8 cellular contexts compared by ENCODE assay signal in the genomic region with DNA sequence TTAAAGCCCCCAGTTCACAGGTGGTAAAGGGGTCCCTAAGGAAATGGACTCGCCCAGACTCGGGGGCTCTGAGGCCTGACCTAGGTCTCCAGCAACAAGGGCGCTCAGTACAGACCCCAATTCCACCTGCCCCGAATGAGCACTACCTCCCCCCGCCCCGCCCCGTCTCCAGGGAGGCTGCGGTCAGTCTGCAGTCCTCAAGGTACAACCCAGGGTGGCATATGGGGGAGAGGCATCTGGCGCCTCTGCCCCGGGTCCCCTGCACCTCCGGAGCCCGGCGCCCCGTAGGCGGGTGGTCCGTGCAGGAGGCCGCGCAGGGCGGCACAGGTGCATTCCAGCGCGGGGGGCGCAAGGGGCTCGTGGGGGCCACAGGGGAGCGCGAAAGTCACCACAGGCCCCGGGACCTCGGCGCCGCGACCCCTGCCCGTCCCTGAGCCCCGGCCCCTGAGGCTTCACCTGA. TPM values are rescaled to one million over a fixed set of nuclear protein-coding genes. Genes with fewer than 3 reads are reported as not detected.
DNase-seq lines count a peak whose midpoint lies in the region; ATAC-seq and TF ChIP-seq lines count a peak whose summit lies in the region.

No MANE protein-coding gene starts in this region.

- TSS peak; percentile 80 for BruUV-seq in MCF 10A (replicated peaks; lab: Mats Ljungman, UMichigan)

- peak overlapping the region; percentile 28 for H3K27ac Mint-ChIP-seq in activated CD8-positive, alpha-beta memory T cell treated with anti-CD3 and anti-CD28 coated beads, Interleukin-2, amount 10 ng/mL, durations not matched to agents 7 days and 5 days
- no peak overlapping the region for H3K27ac Mint-ChIP-seq in MCF 10A (ENCODE audit: low read depth, unreplicated experiment)
- H3K27ac Mint-ChIP-seq in mesothelial cell of epicardium = no peak overlapping the region

- TF ChIP-seq CTCF in MCF 10A (IDR thresholded peaks at IDR 0.05; ENCODE audit: unreplicated experiment) (no peak), mesothelial cell of epicardium (IDR thresholded peaks at IDR 0.05; ENCODE audit: unreplicated experiment) (no peak), omental fat pad (IDR thresholded peaks at IDR 0.05) (no peak)

- DNase-seq in activated CD8-positive, alpha-beta memory T cell treated with anti-CD3 and anti-CD28 coated beads, Interleukin-2, amount 10 ng/mL, durations not matched to agents 7 days and 5 days = peak; percentile 53
- no peak for DNase-seq in activated CD8-positive, alpha-beta memory T cell treated with anti-CD3 and anti-CD28 coated beads, Interleukin-2, amount 50 U/mL, for 4 hours
- DNase-seq in MCF 10A (ENCODE audit: unreplicated experiment) (no peak), mesothelial cell of epicardium (ENCODE audit: low spot score in 2 of 2, unreplicated experiment in 2 of 2) (no peak), omental fat pad (ENCODE audit: low spot score) (no peak), NCI-H1930 (lab: John Stamatoyannopoulos, UW) (no peak), MV-4-11 (lab: John Stamatoyannopoulos, UW) (no peak)

- no peaks in the 10 kb centered on the region for H3K27me3 Mint-ChIP-seq in activated CD8-positive, alpha-beta memory T cell treated with anti-CD3 and anti-CD28 coated beads, Interleukin-2, amount 10 ng/mL, durations not matched to agents 7 days and 5 days
- H3K27me3 Mint-ChIP-seq in MCF 10A (ENCODE audit: insufficient read depth, unreplicated experiment) = no peaks in the 10 kb centered on the region
- H3K27me3 Mint-ChIP-seq in mesothelial cell of epicardium (ENCODE audit: low read depth) = no peaks in the 10 kb centered on the region

- ATAC-seq in activated CD8-positive, alpha-beta memory T cell treated with anti-CD3 and anti-CD28 coated beads, Interleukin-2, amount 10 ng/mL, durations not matched to agents 7 days and 5 days = peak; percentile 17
- ATAC-seq in HG03520 (IDR thresholded peaks at IDR 0.05; ENCODE audit: unreplicated experiment) (peak; percentile 20), omental fat pad (ENCODE audit: low FRiP score) (no peak)

- intact Hi-C loops in MCF 10A (cut with micrococcal nuclease) = no loop called here

- no peaks in the 10 kb centered on the region for H3K36me3 Mint-ChIP-seq in activated CD8-positive, alpha-beta memory T cell treated with anti-CD3 and anti-CD28 coated beads, Interleukin-2, amount 10 ng/mL, durations not matched to agents 7 days and 5 days
- H3K36me3 Mint-ChIP-seq in MCF 10A (ENCODE audit: insufficient read depth, unreplicated experiment) (peaks cover 15% of the 10 kb centered on the region), mesothelial cell of epicardium (no peaks in the 10 kb centered on the region)

- peak overlapping the region; percentile 63 for H3K4me3 Mint-ChIP-seq in activated CD8-positive, alpha-beta memory T cell treated with anti-CD3 and anti-CD28 coated beads, Interleukin-2, amount 10 ng/mL, durations not matched to agents 7 days and 5 days
- peak overlapping the region; percentile 74 for H3K4me3 Mint-ChIP-seq in MCF 10A (ENCODE audit: unreplicated experiment)
- H3K4me3 Mint-ChIP-seq in mesothelial cell of epicardium = peak overlapping the region; percentile 59

- no peaks in the 10 kb centered on the region for H3K9me3 Mint-ChIP-seq in activated CD8-positive, alpha-beta memory T cell treated with anti-CD3 and anti-CD28 coated beads, Interleukin-2, amount 10 ng/mL, durations not matched to agents 7 days and 5 days (ENCODE audit: low read depth)
- H3K9me3 Mint-ChIP-seq in MCF 10A (ENCODE audit: unreplicated experiment) (no peaks in the 10 kb centered on the region), mesothelial cell of epicardium (no peaks in the 10 kb centered on the region)

- POLR2A ChIA-PET in MCF 10A (lab: Yijun Ruan, JAX) = interaction anchor here (0.6 to 4.4 kb wide), 12 partner anchors 9 to 75 kb away, joined by 3 to 115 read pairs (median 7); partner anchors contain the start of genes IFITM10, SYT8 and TNNI2

- peaks cover 47% of the 10 kb centered on the region for H3K4me1 Mint-ChIP-seq in activated CD8-positive, alpha-beta memory T cell treated with anti-CD3 and anti-CD28 coated beads, Interleukin-2, amount 10 ng/mL, durations not matched to agents 7 days and 5 days
- peaks cover 10% of the 10 kb centered on the region for H3K4me1 Mint-ChIP-seq in MCF 10A (ENCODE audit: insufficient read depth, unreplicated experiment)
- peaks cover 11% of the 10 kb centered on the region for H3K4me1 Mint-ChIP-seq in mesothelial cell of epicardium

- CTCF ChIA-PET in activated CD8-positive, alpha-beta memory T cell treated with anti-CD3 and anti-CD28 coated beads, Interleukin-2, amount 10 ng/mL, durations not matched to agents 7 days and 5 days (lab: Charles Lee) = interaction anchor here (1.3 to 2.3 kb wide), 5 partner anchors 8 to 87 kb away, joined by 3 to 14 read pairs (median 7); no protein-coding TSS in a partner anchor
- CTCF ChIA-PET in MCF 10A (lab: Yijun Ruan, JAX) = interaction anchor here (0.7 to 3.6 kb wide), 5 partner anchors 63 to 100 kb away, joined by 3 to 45 read pairs (median 4); partner anchors contain the start of gene SYT8

RNA-seq across cellular contexts. Expression of gene CTSD, which starts 0.4 kb away (rescaled TPM):
- 100 to 1,000 TPM; 133 to 165 TPM for total RNA-seq in activated CD8-positive, alpha-beta memory T cell treated with anti-CD3 and anti-CD28 coated beads, Interleukin-2, amount 10 ng/mL, durations not matched to agents 7 days and 5 days
- total RNA-seq in MCF 10A (2022) = 366 and 367 TPM in 2 replicates
- 139 to 142 TPM (median 140 TPM) in 3 replicates for total RNA-seq in mesothelial cell of epicardium
- 1,000 to 10,000 TPM in 1 of 4 donors, 100 to 1,000 TPM in 3; 359 to 1,165 (median 624) TPM for total RNA-seq in omental fat pad

RNA-seq across cellular contexts. Expression of gene IFITM10, which starts 13.0 kb away (rescaled TPM):
- 1 to 10 TPM in 1 of 2 experiments, under 1 TPM in 1; 0.96 to 1.3 TPM for total RNA-seq in activated CD8-positive, alpha-beta memory T cell treated with anti-CD3 and anti-CD28 coated beads, Interleukin-2, amount 10 ng/mL, durations not matched to agents 7 days and 5 days
- total RNA-seq in MCF 10A (2022) (1.9 and 2.0 TPM in 2 replicates), mesothelial cell of epicardium (2.2 to 2.8 TPM (median 2.7 TPM) in 3 replicates), omental fat pad (1 to 10 TPM in 3 of 4 donors, under 1 TPM in 1; 0.79 to 2.3 (median 1.6) TPM)
